In the genomic region with DNA sequence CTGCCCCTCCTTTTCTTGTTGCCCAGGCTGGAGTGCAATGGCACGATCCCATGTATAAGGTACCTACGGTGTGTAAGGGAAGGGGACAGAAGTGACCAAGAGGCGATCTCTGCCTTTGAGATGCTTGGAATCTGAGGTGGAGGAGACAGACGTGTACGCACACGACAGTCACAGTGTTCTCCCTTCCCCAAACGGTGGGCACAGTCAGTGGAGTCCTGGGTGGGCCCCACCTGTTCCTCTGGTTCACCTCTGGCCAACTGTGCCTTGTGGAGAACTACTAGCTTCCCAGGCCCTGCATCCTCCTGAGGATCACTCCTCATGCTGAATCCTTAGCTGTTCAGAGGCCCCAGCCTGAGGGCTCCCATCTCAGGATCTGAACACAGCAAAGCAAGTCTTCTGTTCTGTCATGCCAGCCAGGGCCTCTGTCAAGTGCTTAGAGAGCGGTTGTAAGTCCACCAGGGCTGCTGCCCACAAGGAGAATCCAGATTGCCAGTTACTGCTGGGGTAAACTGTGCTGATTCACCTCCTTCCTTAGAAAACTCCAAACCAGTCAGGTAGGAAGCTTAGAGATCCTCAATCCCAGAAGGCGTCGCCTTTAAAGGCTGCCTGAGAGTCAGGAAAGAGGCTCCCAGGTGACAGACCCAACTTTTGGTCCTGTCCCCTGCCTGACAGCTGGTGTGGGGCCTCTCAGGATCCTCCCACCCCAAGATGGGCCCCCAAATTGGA, we compare ENCODE assay signal across 11 cellular contexts. TPM values are rescaled to one million over a fixed set of nuclear protein-coding genes. Genes with fewer than 3 reads are reported as not detected.
DNase-seq lines count a peak whose midpoint lies in the region; ATAC-seq, FAIRE-seq and TF ChIP-seq lines count a peak whose summit lies in the region.
"Had no signal": no experiment of that assay in that cellular context is flagged by ENCODE, and none has a peak within 500 bp of the region (broad histone marks: within the 10 kb centered on the region; RNA-seq: fewer than 3 reads in every experiment).

No MANE protein-coding gene starts in this region.

- no peak for ATAC-seq in HCT116
- no peak for ATAC-seq in WTC11

- WGBS in smooth muscle cell (ENCODE audit: low lambda C conversion rate) = 83% methylated on average over 10 of the region's 10 CpGs

- no peak for FAIRE-seq in GM12892 (lab: Jason Lieb, UNC)

- no peaks in the 10 kb centered on the region for H3K9me3 ChIP-seq in HCT116 (ENCODE audit: control insufficient read depth in 1 of 2, insufficient read depth in 1 of 2, low read depth in 1 of 2, low read length in 2 of 2)
- H3K9me3 ChIP-seq in smooth muscle cell (replicated peaks; ENCODE audit: low read depth) = no peaks in the 10 kb centered on the region

- no peaks in the 10 kb centered on the region for H3K9me3 Mint-ChIP-seq in WTC11

- peaks cover 6% of the 10 kb centered on the region for H3F3A ChIP-seq in smooth muscle cell (ENCODE audit: low read depth)

- TF ChIP-seq CTCF in HCT116 (IDR thresholded peaks at IDR 0.05 in 2 of 3, conservative IDR thresholded peaks at IDR 0.05 in 1 of 3; ENCODE audit: borderline replicate concordance in 1 of 3, insufficient read depth in 1 of 3, low read depth in 2 of 3, low read length in 2 of 3) = no peak
- no peak for TF ChIP-seq CTCF in WTC11 (IDR thresholded peaks at IDR 0.05)
- no peak for TF ChIP-seq CTCF in foreskin fibroblast (IDR thresholded peaks at IDR 0.05; ENCODE audit: low read depth, low read length)
- no peak for TF ChIP-seq CTCF in smooth muscle cell (IDR thresholded peaks at IDR 0.05; ENCODE audit: borderline replicate concordance, insufficient read depth, poor library complexity, severe bottlenecking)

- peaks cover 58% of the 10 kb centered on the region for H3K79me2 ChIP-seq in HCT116 (ENCODE audit: insufficient read depth, low read length)
- peaks cover 47% of the 10 kb centered on the region for H3K79me2 ChIP-seq in smooth muscle cell (ENCODE audit: low read depth)

- intact Hi-C loops in HCT116 (cut with micrococcal nuclease) = no loop called here

- H4K20me1 ChIP-seq in HCT116 (ENCODE audit: insufficient read depth) = no peaks in the 10 kb centered on the region
- peaks cover 58% of the 10 kb centered on the region for H4K20me1 ChIP-seq in smooth muscle cell (ENCODE audit: low read depth)

- no peak overlapping the region for H2AFZ ChIP-seq in HCT116 (ENCODE audit: low read depth, low read length, poor library complexity, severe bottlenecking)
- no peak overlapping the region for H2AFZ ChIP-seq in smooth muscle cell (ENCODE audit: low read depth)

- BruUV-seq in HCT116 (replicated peaks; lab: Mats Ljungman, UMichigan) = no TSS peak

- no peak overlapping the region for H3K27ac Mint-ChIP-seq in WTC11

- peaks cover 7% of the 10 kb centered on the region for H3K4me1 Mint-ChIP-seq in WTC11

- H3K9ac ChIP-seq in HCT116 (ENCODE audit: low read length) = peak overlapping the region; percentile 90
- H3K9ac ChIP-seq in smooth muscle cell (ENCODE audit: low read depth) = peak overlapping the region; percentile 88

- H3K36me3 Mint-ChIP-seq in WTC11 = no peaks in the 10 kb centered on the region

- no peaks in the 10 kb centered on the region for H3K27me3 ChIP-seq in HCT116 (ENCODE audit: insufficient read depth, low read length)
- no peaks in the 10 kb centered on the region for H3K27me3 ChIP-seq in smooth muscle cell (ENCODE audit: low read depth)

- H3K4me2 ChIP-seq in HCT116 (ENCODE audit: low read length) (peak overlapping the region; percentile 99), smooth muscle cell (peak overlapping the region; percentile 93)

- RAD21 ChIA-PET in HCT116 (lab: Charles Lee; ENCODE audit: low non-redundant PET in 1 of 2, low total read pairs in 2 of 2, uncharacterized antibody in 2 of 2, unreplicated experiment in 2 of 2) = no interaction called here

- peak overlapping the region; percentile 88 for H3K4me3 Mint-ChIP-seq in WTC11

- CTCF ChIA-PET in HCT116 (lab: Charles Lee) (no interaction called here), WTC11 (lab: Charles Lee) (interaction anchor here (1.1 kb wide), 1 partner anchor 78 kb away, joined by 3 read pairs; no protein-coding TSS in a partner anchor)

- TF ChIP-seq RAD21 in HCT116 (IDR thresholded peaks at IDR 0.05; ENCODE audit: low read depth) = no peak

- no peaks in the 10 kb centered on the region for H3K36me3 ChIP-seq in HCT116 (ENCODE audit: control insufficient read depth in 1 of 2, insufficient read depth in 2 of 2, low read length in 2 of 2)
- no peaks in the 10 kb centered on the region for H3K36me3 ChIP-seq in smooth muscle cell (ENCODE audit: low read depth)

- H3K4me3 ChIP-seq in HCT116 (replicated peaks in 1 of 2; ENCODE audit: low read depth in 1 of 2, low read length in 2 of 2) (peak overlapping the region; percentile 96 to 98), foreskin fibroblast (ENCODE audit: low read depth in 1 of 2, low read length in 2 of 2) (peak overlapping the region; percentile 72 to 86), smooth muscle cell (peak overlapping the region; percentile 83)

- TF ChIP-seq POLR2A in HCT116 (IDR thresholded peaks at IDR 0.05; ENCODE audit: borderline replicate concordance, extremely low read depth, insufficient read depth, insufficient read length) (no peak), GM12892 (IDR thresholded peaks at IDR 0.05; ENCODE audit: low read depth, low read length) (no peak)

- H3K27ac ChIP-seq in HCT116 (ENCODE audit: low read depth, low read length) (no peak overlapping the region; the same call in 1 of the 2 replicates), smooth muscle cell (ENCODE audit: low read depth) (peak overlapping the region; percentile 60)

- H3K27me3 Mint-ChIP-seq in WTC11 (ENCODE audit: low read depth) = peaks cover 14% of the 10 kb centered on the region

- DNase-seq in HCT116 (ENCODE audit: low read depth, low spot score) (no peak), WTC11 (ENCODE audit: low spot score) (no peak), foreskin fibroblast (no peak), smooth muscle cell (lab: John Stamatoyannopoulos, UW; ENCODE audit: unreplicated experiment) (no peak), medulla oblongata (ENCODE audit: extremely low spot score) (no peak), GM12892 (ENCODE audit: insufficient read length) (no peak), mesenteric fat pad (ENCODE audit: low spot score) (no peak)
- DNase-seq in stimulated activated naive CD4-positive, alpha-beta T cell treated with Interleukin-2 at 50 U/mL for 16 hours (lab: John Stamatoyannopoulos, UW) = no peak
- DNase-seq: kidney glomerular epithelial cell; NCI-H1092; stimulated activated naive CD4-positive, alpha-beta T cell had no signal

- POLR2A ChIA-PET in HCT116 (lab: Charles Lee) (interaction anchor here (1.2 kb wide), 1 partner anchor 10 kb away, joined by 3 read pairs; no protein-coding TSS in a partner anchor), WTC11 (lab: Charles Lee) (no interaction called here)

- peaks cover 61 to 72% of the 10 kb centered on the region in 2 experiments for H3K4me1 ChIP-seq in HCT116 (ENCODE audit: control insufficient read depth in 1 of 2, insufficient read depth in 2 of 2, low read length in 2 of 2)
- H3K4me1 ChIP-seq in smooth muscle cell (ENCODE audit: low read depth) = peaks cover 8% of the 10 kb centered on the region

- H3K9me2 ChIP-seq in HCT116 (ENCODE audit: insufficient read depth) = no peaks in the 10 kb centered on the region

TF ChIP-seq in HCT116, 20 proteins besides CTCF, POLR2A, EP300 and RAD21:
- TF ChIP-seq TCF7L2 (IDR thresholded peaks at IDR 0.05; ENCODE audit: borderline replicate concordance, extremely low read depth, insufficient read depth, insufficient read length) (no peak), JUND (IDR thresholded peaks at IDR 0.05) (no peak), EZH2 (IDR thresholded peaks at IDR 0.05) (no peak), ELF1 (IDR thresholded peaks at IDR 0.05; ENCODE audit: borderline replicate concordance, low read depth) (no peak), CBX3 (IDR thresholded peaks at IDR 0.05; ENCODE audit: low read depth) (no peak), SRF (IDR thresholded peaks at IDR 0.05; ENCODE audit: low read depth) (no peak), EZH2phosphoT487 (IDR thresholded peaks at IDR 0.05; ENCODE audit: borderline replicate concordance) (no peak), FOSL1 (IDR thresholded peaks at IDR 0.05; ENCODE audit: low read depth) (no peak), SIN3A (IDR thresholded peaks at IDR 0.05; ENCODE audit: low read depth) (no peak), CEBPB (IDR thresholded peaks at IDR 0.05; ENCODE audit: low read depth) (no peak), SP1 (IDR thresholded peaks at IDR 0.05; ENCODE audit: low read depth) (no peak)

TF ChIP-seq in WTC11, 78 proteins besides CTCF, POLR2A, EP300 and RAD21:
- TF ChIP-seq GRHL2 (CRISPR knock-in tag; IDR thresholded peaks at IDR 0.05; ENCODE audit: insufficient replicate concordance, severe bottlenecking) (no peak), TCF7 (CRISPR knock-in tag; IDR thresholded peaks at IDR 0.05; ENCODE audit: low read depth) (no peak), ZNF263 (CRISPR knock-in tag; IDR thresholded peaks at IDR 0.05; ENCODE audit: low read depth) (no peak), NR3C1 (CRISPR knock-in tag; conservative IDR thresholded peaks at IDR 0.05; ENCODE audit: low read depth) (no peak), ZNF121 (CRISPR knock-in tag; IDR thresholded peaks at IDR 0.05) (no peak)
TF ChIP-seq in WTC11: peak in this region for 0.

RNA-seq across cellular contexts. Expression of a gene that starts 1.6 kb away (rescaled TPM):
- 34.5 TPM for total RNA-seq in HCT116 (2021; ENCODE audit: unreplicated experiment)
- 25.5 and 30.3 TPM in 2 replicates for polyA plus RNA-seq in HCT116 (2012)
- total RNA-seq in WTC11 (2021) = 10.3 to 12.0 TPM (median 11.9 TPM) in 3 replicates
- total RNA-seq in smooth muscle cell = 15.1 and 19.2 TPM in 2 replicates
- polyA plus RNA-seq in smooth muscle cell = 16.9 and 17.9 TPM in 2 replicates
- 2.2 TPM for polyA plus RNA-seq in GM12892 (2012; ENCODE audit: missing spikeins)
- total RNA-seq in mesenteric fat pad = 65.5 TPM

RNA-seq across cellular contexts. Expression of a gene that starts 20.2 kb away (rescaled TPM):
- total RNA-seq in HCT116 (2021; ENCODE audit: unreplicated experiment) (45.8 TPM), WTC11 (2021) (37.4 to 45.6 TPM (median 40.2 TPM) in 3 replicates), smooth muscle cell (0.58 and 4.3 TPM in 2 replicates), mesenteric fat pad (0.32 TPM)
- polyA plus RNA-seq in HCT116 (2012) = 39.0 and 50.3 TPM in 2 replicates
- 7.6 and 8.7 TPM in 2 replicates for polyA plus RNA-seq in smooth muscle cell
- polyA plus RNA-seq in GM12892 (2012; ENCODE audit: missing spikeins) = 17.0 TPM
